Comparison of ENCODE assay signal across 8 cellular contexts in genomic region chr7:152335900-152336571, GRCh38.
DNase-seq lines count a peak whose midpoint lies in the region; ATAC-seq and TF ChIP-seq lines count a peak whose summit lies in the region.

No MANE protein-coding gene starts in this region.

- H3K4me3 ChIP-seq in thoracic aorta: peak overlapping the region; percentile 54

- CTCF ChIA-PET in activated CD8-positive, alpha-beta memory T cell treated with anti-CD3 and anti-CD28 coated beads, Interleukin-2, amount 10 ng/mL, durations not matched to agents 7 days and 5 days (lab: Charles Lee): interaction anchor here (0.8 to 2.2 kb wide), 10 partner anchors 11 to 370 kb away, joined by 3 to 7 read pairs (median 3); no protein-coding TSS in a partner anchor

- H3K27ac Mint-ChIP-seq in activated CD8-positive, alpha-beta memory T cell treated with anti-CD3 and anti-CD28 coated beads, Interleukin-2, amount 10 ng/mL, durations not matched to agents 7 days and 5 days: peak overlapping the region; percentile 72

- peaks cover 3% of the 10 kb centered on the region for H3K36me3 Mint-ChIP-seq in activated CD8-positive, alpha-beta memory T cell treated with anti-CD3 and anti-CD28 coated beads, Interleukin-2, amount 10 ng/mL, durations not matched to agents 7 days and 5 days

- H3K9me3 ChIP-seq in thoracic aorta: no peaks in the 10 kb centered on the region

- H3K4me1 ChIP-seq in thoracic aorta (ENCODE audit: control insufficient read depth in 1 of 2, low read depth in 2 of 2): peaks cover 36% of the 10 kb centered on the region in 2 donors

- peak; percentile 74 for ATAC-seq in activated CD8-positive, alpha-beta memory T cell treated with anti-CD3 and anti-CD28 coated beads, Interleukin-2, amount 10 ng/mL, durations not matched to agents 7 days and 5 days
- ATAC-seq in thoracic aorta (ENCODE audit: insufficient number of reproducible peaks, low FRiP score, low read depth): no peak
- no peak for ATAC-seq in GM21526 (IDR thresholded peaks at IDR 0.05; ENCODE audit: low FRiP score, unreplicated experiment)
- ATAC-seq in GM21515 (IDR thresholded peaks at IDR 0.05; ENCODE audit: unreplicated experiment): no peak

- peaks cover 27% of the 10 kb centered on the region for H3K4me1 Mint-ChIP-seq in activated CD8-positive, alpha-beta memory T cell treated with anti-CD3 and anti-CD28 coated beads, Interleukin-2, amount 10 ng/mL, durations not matched to agents 7 days and 5 days

- H3K27me3 Mint-ChIP-seq in activated CD8-positive, alpha-beta memory T cell treated with anti-CD3 and anti-CD28 coated beads, Interleukin-2, amount 10 ng/mL, durations not matched to agents 7 days and 5 days: no peaks in the 10 kb centered on the region

- no peak for DNase-seq in activated CD8-positive, alpha-beta memory T cell treated with anti-CD3 and anti-CD28 coated beads, Interleukin-2, amount 10 ng/mL, durations not matched to agents 7 days and 5 days
- no peak for DNase-seq in activated CD8-positive, alpha-beta memory T cell treated with anti-CD3 and anti-CD28 coated beads, Interleukin-2, amount 50 U/mL, for 4 hours
- DNase-seq in NAMALWA (ENCODE audit: low spot score) (peak; percentile 39), hepatic stellate cell (ENCODE audit: low spot score) (peak; percentile 26), thoracic aorta (ENCODE audit: low spot score) (no peak), NCI-H526 (lab: John Stamatoyannopoulos, UW) (no peak)

- TF ChIP-seq CTCF in thoracic aorta (IDR thresholded peaks at IDR 0.05): no peak

- H3K27ac ChIP-seq in thoracic aorta: no peak overlapping the region

- H3K4me3 Mint-ChIP-seq in activated CD8-positive, alpha-beta memory T cell treated with anti-CD3 and anti-CD28 coated beads, Interleukin-2, amount 10 ng/mL, durations not matched to agents 7 days and 5 days: peak overlapping the region; percentile 66

- no peaks in the 10 kb centered on the region for H3K36me3 ChIP-seq in thoracic aorta

- no peaks in the 10 kb centered on the region for H3K27me3 ChIP-seq in thoracic aorta (replicated peaks; ENCODE audit: insufficient read depth)

- no peaks in the 10 kb centered on the region for H3K9me3 Mint-ChIP-seq in activated CD8-positive, alpha-beta memory T cell treated with anti-CD3 and anti-CD28 coated beads, Interleukin-2, amount 10 ng/mL, durations not matched to agents 7 days and 5 days (ENCODE audit: low read depth)

Comparison
In these comparisons a context has a peak if more than half of its experiments do, and no peak if none do; other contexts are left out.
1. DNase-seq: peak in NAMALWA (single experiment) and hepatic stellate cell (single experiment); none in activated CD8-positive, alpha-beta memory T cell treated with anti-CD3 and anti-CD28 coated beads, Interleukin-2, amount 10 ng/mL, durations not matched to agents 7 days and 5 days (single experiment), activated CD8-positive, alpha-beta memory T cell treated with anti-CD3 and anti-CD28 coated beads, Interleukin-2, amount 50 U/mL, for 4 hours (single experiment), thoracic aorta (single experiment) and NCI-H526 (0 of 2).